16 cellular contexts compared by ENCODE assay signal in the genomic region with DNA sequence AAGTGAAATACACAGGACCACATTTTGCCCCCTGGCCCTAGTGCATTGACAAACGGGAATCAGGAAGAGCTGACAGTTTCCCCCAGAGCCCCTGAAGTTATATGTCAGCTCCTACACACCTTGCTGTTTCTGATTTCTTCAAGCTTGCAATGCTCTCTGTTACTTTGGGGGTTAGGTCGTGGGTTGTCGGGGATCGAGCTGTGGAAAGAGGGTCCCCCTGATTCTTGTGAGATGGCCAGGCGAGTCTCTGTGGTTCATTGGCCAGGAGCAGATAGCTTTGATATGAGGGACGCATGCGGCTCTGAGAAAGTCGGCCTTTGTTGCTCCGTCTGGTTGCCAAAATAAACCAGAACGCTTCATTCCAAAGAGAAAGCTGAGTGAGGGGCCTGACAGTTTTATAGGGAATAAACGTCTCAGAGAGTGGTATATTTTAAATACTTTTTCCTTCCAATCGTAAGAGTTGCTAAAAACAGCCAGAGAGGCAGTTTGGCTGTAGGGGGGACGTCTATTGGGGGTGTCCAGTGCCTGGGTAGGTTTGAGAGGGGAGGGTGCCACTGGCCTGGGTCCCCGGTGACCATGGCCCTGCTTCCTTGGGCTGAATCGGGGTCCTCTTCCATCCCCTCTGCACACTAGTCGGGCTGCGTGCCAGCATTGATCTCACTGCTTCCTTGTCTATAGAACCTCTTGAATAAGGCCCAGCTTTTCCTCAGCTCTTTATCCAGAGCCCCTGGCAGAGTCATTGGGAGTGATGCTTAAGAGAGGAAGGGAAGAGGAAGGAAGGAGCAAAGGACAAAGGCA. TPM values are rescaled to one million over a fixed set of nuclear protein-coding genes. Genes with fewer than 3 reads are reported as not detected.
DNase-seq lines count a peak whose midpoint lies in the region; ATAC-seq and TF ChIP-seq lines count a peak whose summit lies in the region.
"Had no signal": no experiment of that assay in that cellular context is flagged by ENCODE, and none has a peak within 500 bp of the region (broad histone marks: within the 10 kb centered on the region; RNA-seq: fewer than 3 reads in every experiment).

No MANE protein-coding gene starts in this region.

- no peak for TF ChIP-seq POLR2A in ovary (IDR thresholded peaks at IDR 0.05)

- no peak for ATAC-seq in GM21447 (IDR thresholded peaks at IDR 0.05; ENCODE audit: unreplicated experiment)
- ATAC-seq: A549, left lung, Panc1 had no signal

- WGBS in ovary, 3 donors: 67 to 68% (median 68%) methylated on average over 17 of the region's 17 CpGs

- H3K27ac Mint-ChIP-seq in progenitor cell of endocrine pancreas: peak overlapping the region; percentile 48

- DNase-seq in activated CD4-positive, alpha-beta T cell treated with anti-CD3 and anti-CD28 coated beads for 48 hours: peak; percentile 15
- DNase-seq in activated CD4-positive, alpha-beta T cell treated with anti-CD3 and anti-CD28 coated beads for 1 hour: no peak
- DNase-seq in effector memory CD4-positive, alpha-beta T cell: no peak
- no peak for DNase-seq in progenitor cell of endocrine pancreas (ENCODE audit: low spot score, unreplicated experiment)
- DNase-seq in ovary: no peak
- no peak for DNase-seq in NCI-H1417 treated with DMSO at 0.1 percent for 48 hours (lab: John Stamatoyannopoulos, UW)
- DNase-seq: glutamatergic neuron, left lung, MV-4-11, NCI-H446 treated with DMSO at 0.1 percent for 48 hours, nucleus accumbens, trophoblast cell had no signal

- intact Hi-C loops in ovary (cut with DNase I): no loop called here

- no peak for TF ChIP-seq EP300 in ovary (IDR thresholded peaks at IDR 0.05)

- peaks cover 78% of the 10 kb centered on the region for H3K36me3 ChIP-seq in effector memory CD4-positive, alpha-beta T cell (ENCODE audit: control insufficient read depth, insufficient read depth, low read length)
- no peaks in the 10 kb centered on the region for H3K36me3 ChIP-seq in ovary

- H3K27me3 Mint-ChIP-seq in progenitor cell of endocrine pancreas: no peaks in the 10 kb centered on the region

- H3K9me3 Mint-ChIP-seq in progenitor cell of endocrine pancreas (ENCODE audit: low read depth): no peaks in the 10 kb centered on the region

- no peak overlapping the region for H3K4me3 Mint-ChIP-seq in progenitor cell of endocrine pancreas (ENCODE audit: low read depth)

- H3K4me3 ChIP-seq in effector memory CD4-positive, alpha-beta T cell (ENCODE audit: insufficient read depth, low read depth, low read length, poor library complexity, severe bottlenecking): peak overlapping the region; percentile 0
- no peak overlapping the region for H3K4me3 ChIP-seq in ovary
- H3K4me3 ChIP-seq: A549, left lung had no signal

- H3K36me3 Mint-ChIP-seq in progenitor cell of endocrine pancreas (ENCODE audit: insufficient read depth): peaks cover 53% of the 10 kb centered on the region

- H3K27ac ChIP-seq in effector memory CD4-positive, alpha-beta T cell (ENCODE audit: insufficient read depth, low read length, poor library complexity, severe bottlenecking): peak overlapping the region; percentile 43
- no peak overlapping the region for H3K27ac ChIP-seq in ovary
- H3K27ac ChIP-seq: A549, left lung had no signal

- TF ChIP-seq CTCF in progenitor cell of endocrine pancreas (IDR thresholded peaks at IDR 0.05; ENCODE audit: unreplicated experiment) (no peak), ovary (IDR thresholded peaks at IDR 0.05) (no peak)

- peaks cover 11% of the 10 kb centered on the region for H3K4me1 Mint-ChIP-seq in progenitor cell of endocrine pancreas (ENCODE audit: low read depth)

- H3K9me3 ChIP-seq in effector memory CD4-positive, alpha-beta T cell (ENCODE audit: control insufficient read depth, low read length): no peaks in the 10 kb centered on the region
- no peaks in the 10 kb centered on the region for H3K9me3 ChIP-seq in ovary
- H3K9me3 ChIP-seq: A549, left lung had no signal

- no peaks in the 10 kb centered on the region for H3K27me3 ChIP-seq in effector memory CD4-positive, alpha-beta T cell (replicated peaks; ENCODE audit: control insufficient read depth, insufficient read depth, low read length, poor library complexity, severe bottlenecking)
- no peaks in the 10 kb centered on the region for H3K27me3 ChIP-seq in ovary
- H3K27me3 ChIP-seq: left lung had no signal

- peaks cover 27% of the 10 kb centered on the region for H3K4me1 ChIP-seq in effector memory CD4-positive, alpha-beta T cell (ENCODE audit: control insufficient read depth, insufficient read depth, low read length, poor library complexity, severe bottlenecking)
- no peaks in the 10 kb centered on the region for H3K4me1 ChIP-seq in ovary (ENCODE audit: insufficient read depth)
- H3K4me1 ChIP-seq: A549 had no signal

TF ChIP-seq in PFSK-1, 5 proteins besides CTCF, POLR2A, EP300 and RAD21:
- no peak for TF ChIP-seq TAF1 (IDR thresholded peaks at IDR 0.05; ENCODE audit: borderline replicate concordance, insufficient read depth, low read length)
- no peak for TF ChIP-seq FOXP2 (optimal IDR thresholded peaks at IDR 0.05; ENCODE audit: borderline replicate concordance, extremely low read depth, extremely low read length, insufficient read depth)
- TF ChIP-seq, protein P1, sequence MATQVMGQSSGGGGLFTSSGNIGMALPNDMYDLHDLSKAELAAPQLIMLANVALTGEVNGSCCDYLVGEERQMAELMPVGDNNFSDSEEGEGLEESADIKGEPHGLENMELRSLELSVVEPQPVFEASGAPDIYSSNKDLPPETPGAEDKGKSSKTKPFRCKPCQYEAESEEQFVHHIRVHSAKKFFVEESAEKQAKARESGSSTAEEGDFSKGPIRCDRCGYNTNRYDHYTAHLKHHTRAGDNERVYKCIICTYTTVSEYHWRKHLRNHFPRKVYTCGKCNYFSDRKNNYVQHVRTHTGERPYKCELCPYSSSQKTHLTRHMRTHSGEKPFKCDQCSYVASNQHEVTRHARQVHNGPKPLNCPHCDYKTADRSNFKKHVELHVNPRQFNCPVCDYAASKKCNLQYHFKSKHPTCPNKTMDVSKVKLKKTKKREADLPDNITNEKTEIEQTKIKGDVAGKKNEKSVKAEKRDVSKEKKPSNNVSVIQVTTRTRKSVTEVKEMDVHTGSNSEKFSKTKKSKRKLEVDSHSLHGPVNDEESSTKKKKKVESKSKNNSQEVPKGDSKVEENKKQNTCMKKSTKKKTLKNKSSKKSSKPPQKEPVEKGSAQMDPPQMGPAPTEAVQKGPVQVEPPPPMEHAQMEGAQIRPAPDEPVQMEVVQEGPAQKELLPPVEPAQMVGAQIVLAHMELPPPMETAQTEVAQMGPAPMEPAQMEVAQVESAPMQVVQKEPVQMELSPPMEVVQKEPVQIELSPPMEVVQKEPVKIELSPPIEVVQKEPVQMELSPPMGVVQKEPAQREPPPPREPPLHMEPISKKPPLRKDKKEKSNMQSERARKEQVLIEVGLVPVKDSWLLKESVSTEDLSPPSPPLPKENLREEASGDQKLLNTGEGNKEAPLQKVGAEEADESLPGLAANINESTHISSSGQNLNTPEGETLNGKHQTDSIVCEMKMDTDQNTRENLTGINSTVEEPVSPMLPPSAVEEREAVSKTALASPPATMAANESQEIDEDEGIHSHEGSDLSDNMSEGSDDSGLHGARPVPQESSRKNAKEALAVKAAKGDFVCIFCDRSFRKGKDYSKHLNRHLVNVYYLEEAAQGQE (IDR thresholded peaks at IDR 0.05; ENCODE audit: insufficient read depth in 1 of 2, low read depth in 2 of 2, low read length in 2 of 2): no peak
- TF ChIP-seq POLR2AphosphoS5 (IDR thresholded peaks at IDR 0.05; ENCODE audit: low read depth, low read length): 0 out of 2 replicates have a peak, but pooled peaks have one; percentile 31
- TF ChIP-seq SIN3A (IDR thresholded peaks at IDR 0.05; ENCODE audit: borderline replicate concordance, insufficient read depth, low read length): no peak

RNA-seq across cellular contexts. Expression of a gene that starts 18.9 kb away (rescaled TPM):
- polyA plus RNA-seq in PFSK-1 (2012; ENCODE audit: insufficient read length, low read depth): 156 TPM
- total RNA-seq in progenitor cell of endocrine pancreas (463 and 471 TPM in 2 replicates), ovary (100 to 1,000 TPM in 1 of 7 donors, 10 to 100 TPM in 6; 24.1 to 105 (median 70.7) TPM)
- 10 to 100 TPM in 1 of 2 donors, 1 to 10 TPM in 1; 4.0 to 16.3 TPM for polyA plus RNA-seq in ovary

RNA-seq across cellular contexts. Expression of a gene that starts 28.5 kb away (rescaled TPM):
- 5.7 TPM for polyA plus RNA-seq in PFSK-1 (2012; ENCODE audit: insufficient read length, low read depth)
- total RNA-seq in progenitor cell of endocrine pancreas (18.2 and 21.6 TPM in 2 replicates), ovary (10 to 100 TPM in 1 of 7 donors, 1 to 10 TPM in 5, under 1 TPM in 1; 0.36 to 10.3 (median 4.1) TPM)
- polyA plus RNA-seq in ovary: 1 to 10 TPM; 1.0 to 8.1 TPM
